Comparison of ENCODE assay signal across 1 cellular context in genomic region chr9:70569070-70569772, GRCh38.
TF ChIP-seq lines count a peak whose summit lies in the region.

No MANE protein-coding gene starts in this region.

TF ChIP-seq in SK-N-SH treated with all-trans-retinoic acid at 6 μM for 48 hours, 23 proteins besides CTCF, POLR2A, EP300 and RAD21 (continued from another document):
- TF ChIP-seq CSRNP3 (CRISPR knock-in tag; IDR thresholded peaks at IDR 0.05) (no peak), ZFP3 (CRISPR knock-in tag; IDR thresholded peaks at IDR 0.05) (no peak), ZC3H10 (CRISPR knock-in tag; IDR thresholded peaks at IDR 0.05) (no peak), OSR1 (CRISPR knock-in tag; IDR thresholded peaks at IDR 0.05) (no peak)
TF ChIP-seq in SK-N-SH treated with all-trans-retinoic acid at 6 μM for 48 hours: peak in this region for 0.
